8 cellular contexts compared by ENCODE assay signal in genomic region chr15:70099167-70099965, GRCh38. TPM values are rescaled to one million over a fixed set of nuclear protein-coding genes. Genes with fewer than 3 reads are reported as not detected.
DNase-seq lines count a peak whose midpoint lies in the region; ATAC-seq and TF ChIP-seq lines count a peak whose summit lies in the region.

No MANE protein-coding gene starts in this region.

- TF ChIP-seq EP300 in gastroesophageal sphincter (IDR thresholded peaks at IDR 0.05), result no peak

- H3K4me3 ChIP-seq in HFF-Myc (replicated peaks; ENCODE audit: low read depth, low read length), result peak overlapping the region; percentile 83
- H3K4me3 ChIP-seq in NB4 (ENCODE audit: low read depth, low read length), result peak overlapping the region; percentile 49
- peak overlapping the region; percentile 44 to 93 for H3K4me3 ChIP-seq in gastroesophageal sphincter
- peak overlapping the region; percentile 93 to 99 for H3K4me3 ChIP-seq in neutrophil (ENCODE audit: low read depth in 1 of 2, low read length in 1 of 2)

- H3K9me3 ChIP-seq in gastroesophageal sphincter, result no peaks in the 10 kb centered on the region
- H3K9me3 ChIP-seq in neutrophil, result no peaks in the 10 kb centered on the region

- peaks cover 0 to 62% (median 39%) of the 10 kb centered on the region in 3 donors for H3K4me1 ChIP-seq in gastroesophageal sphincter
- H3K4me1 ChIP-seq in neutrophil (ENCODE audit: control insufficient read depth in 1 of 2, insufficient read depth in 1 of 2, low read depth in 1 of 2, low read length in 1 of 2), result peaks cover 48 to 54% of the 10 kb centered on the region in 2 experiments

- TF ChIP-seq POLR2A in NB4 (IDR thresholded peaks at IDR 0.05; ENCODE audit: extremely low read depth, insufficient read length) (peak; percentile 89), gastroesophageal sphincter (IDR thresholded peaks at IDR 0.05) (peak; percentile 83 to 95)

- ATAC-seq in gastroesophageal sphincter, result peak; percentile 86

- TF ChIP-seq CTCF in HFF-Myc (IDR thresholded peaks at IDR 0.05; ENCODE audit: low read depth, low read length, missing control alignments) (no peak), NB4 (IDR thresholded peaks at IDR 0.05; ENCODE audit: low read depth, low read length) (no peak), gastroesophageal sphincter (IDR thresholded peaks at IDR 0.05) (peak in 3 of 4 experiments; percentile 0 to 21 (median 7)), neutrophil (IDR thresholded peaks at IDR 0.05) (peak; percentile 37)

- H3K27me3 ChIP-seq in gastroesophageal sphincter (no peaks in the 10 kb centered on the region), neutrophil (no peaks in the 10 kb centered on the region)

- DNase-seq in GF-D8 (lab: John Stamatoyannopoulos, UW), result peak; percentile 95
- DNase-seq in HFF-Myc (ENCODE audit: extremely low read depth, low read depth), result peak; percentile 96
- peak; percentile 99 for DNase-seq in NB4 (ENCODE audit: low read depth)
- peak; percentile 99 for DNase-seq in SK-N-DZ (ENCODE audit: low spot score)
- peak; percentile 100 for DNase-seq in activated naive CD4-positive, alpha-beta T cell treated with anti-CD3 and anti-CD28 coated beads, Interleukin-2, amount 50 U/mL, for 16 hours
- DNase-seq in substantia nigra (lab: John Stamatoyannopoulos, UW), result peak; percentile 91 to 100 (median 100)

- H3K27ac ChIP-seq in gastroesophageal sphincter (peak overlapping the region; percentile 88 to 97 (median 96)), neutrophil (peak overlapping the region; percentile 98), substantia nigra (ENCODE audit: low read depth, low read length, poor library complexity, severe bottlenecking) (peak overlapping the region; percentile 84)

- 0 to 4% methylated on average over 9 to 13 of the region's 69 CpGs for WGBS in gastroesophageal sphincter (ENCODE audit: low coverage in 1 of 2), 2 donors

- no peaks in the 10 kb centered on the region for H3K36me3 ChIP-seq in gastroesophageal sphincter
- peaks cover 13% of the 10 kb centered on the region for H3K36me3 ChIP-seq in neutrophil

RNA-seq across cellular contexts. Expression of gene TLE3, which starts 1.6 kb away (rescaled TPM):
- polyA plus RNA-seq in SK-N-DZ (2014; cell fraction: cytosol; rRNA removed), result 72.5 and 97.1 TPM in 2 replicates
- polyA plus RNA-seq in SK-N-DZ (2014; cell fraction: nucleus; rRNA removed), result 109 and 125 TPM in 2 replicates
- total RNA-seq in gastroesophageal sphincter, result 10 to 100 TPM; 32.4 to 81.6 (median 62.6) TPM

Comparison
In these comparisons a context has a peak if more than half of its experiments do, and no peak if none do; other contexts are left out.
1. Peak in every context shown above with its lines: DNase-seq, ATAC-seq, H3K4me3 ChIP-seq and H3K27ac ChIP-seq.
2. CTCF ChIP-seq: peak in gastroesophageal sphincter (3 of 4) and neutrophil (single experiment); none in HFF-Myc (single experiment) and NB4 (single experiment).